In genomic region chr13:109647699-109648098, GRCh38 we compare ENCODE assay signal across 19 cellular contexts.
DNase-seq lines count a peak whose midpoint lies in the region; ATAC-seq, FAIRE-seq and TF ChIP-seq lines count a peak whose summit lies in the region.
"Had no signal": no experiment of that assay in that cellular context is flagged by ENCODE, and none has a peak within 500 bp of the region (broad histone marks: within the 10 kb centered on the region; RNA-seq: fewer than 3 reads in every experiment).

No MANE protein-coding gene starts in this region.

- H3K9ac ChIP-seq in liver (ENCODE audit: low read depth in 1 of 2, low read length in 2 of 2) (no peak overlapping the region), HepG2 (ENCODE audit: insufficient read depth, low read depth, low read length) (no peak overlapping the region)

- intact Hi-C loops in HepG2 (cut with micrococcal nuclease; ENCODE audit: unreplicated experiment), result no loop called here

- in situ Hi-C loops in HepG2 (cut with HindIII; ENCODE audit: extremely low pct_ligation_motif_present, low pct_unique_long_range_greater_than_20kb), result no loop called here

- TF ChIP-seq RAD21 in liver (IDR thresholded peaks at IDR 0.05) (peak in 1 of 2 donors; percentile 24), HepG2 (CRISPR knock-in tag; IDR thresholded peaks at IDR 0.05) (no peak)

- WGBS in liver, result 60% methylated on average over 2 of the region's 2 CpGs
- WGBS in HepG2 (ENCODE audit: low lambda C conversion rate), result 2% methylated on average over 2 of the region's 2 CpGs

- H3K9me3 Mint-ChIP-seq in chondrocyte (ENCODE audit: low read depth), result no peaks in the 10 kb centered on the region
- H3K9me3 Mint-ChIP-seq: CD8-positive, alpha-beta T cell; HFFc6 had no signal

- no peak overlapping the region for H3K4me3 Mint-ChIP-seq in chondrocyte (ENCODE audit: unreplicated experiment)
- H3K4me3 Mint-ChIP-seq: B cell; CD14-positive monocyte; CD8-positive, alpha-beta T cell; HFFc6 had no signal

- H3K36me3 ChIP-seq in liver (ENCODE audit: control insufficient read depth in 4 of 4, insufficient read depth in 3 of 4, low read depth in 1 of 4, low read length in 3 of 4), result no peaks in the 10 kb centered on the region
- H3K36me3 ChIP-seq in HepG2 (replicated peaks in 1 of 2; ENCODE audit: control insufficient read depth in 1 of 2, insufficient read depth in 2 of 2, low read length in 2 of 2), result no peaks in the 10 kb centered on the region

- no peak for TF ChIP-seq EP300 in HepG2 (IDR thresholded peaks at IDR 0.05; ENCODE audit: low read depth in 2 of 2, low read length in 2 of 2)
- no peak for TF ChIP-seq EP300 in HepG2 (CRISPR knock-in tag; IDR thresholded peaks at IDR 0.05; ENCODE audit: borderline replicate concordance)

- FAIRE-seq in HepG2 (lab: Jason Lieb, UNC) (no peak), H54 (lab: Jason Lieb, UNC) (peak; percentile 6), frontal cortex (lab: Jason Lieb, UNC) (no peak)
- FAIRE-seq: GM12892, GM19239, H1 had no signal

- TF ChIP-seq CTCF in liver (IDR thresholded peaks at IDR 0.05; ENCODE audit: low read depth, low read length, missing input control) (no peak), HepG2 (CRISPR knock-in tag; IDR thresholded peaks at IDR 0.05) (no peak), chondrocyte (IDR thresholded peaks at IDR 0.05) (no peak)

- no peaks in the 10 kb centered on the region for H3K9me3 ChIP-seq in liver (ENCODE audit: control insufficient read depth in 4 of 4, low read length in 3 of 4)
- peaks cover 16% of the 10 kb centered on the region for H3K9me3 ChIP-seq in HepG2 (ENCODE audit: low read length)

- H3K27ac ChIP-seq in liver (ENCODE audit: low read depth in 1 of 2, low read length in 2 of 2), result no peak overlapping the region
- H3K27ac ChIP-seq in HepG2 (ENCODE audit: extremely low read length, insufficient read depth, low read length), result no peak overlapping the region

- TF ChIP-seq POLR2A in HepG2 (IDR thresholded peaks at IDR 0.05; ENCODE audit: insufficient read depth in 1 of 2, low read depth in 2 of 2, low read length in 2 of 2) (no peak), H54 (IDR thresholded peaks at IDR 0.05; ENCODE audit: low read depth, low read length) (no peak), erythroblast (IDR thresholded peaks at IDR 0.05; ENCODE audit: low read length) (no peak)

- H3K27me3 Mint-ChIP-seq in chondrocyte (ENCODE audit: low read depth), result no peaks in the 10 kb centered on the region

- peak overlapping the region; percentile 46 for H3K27ac Mint-ChIP-seq in chondrocyte (ENCODE audit: unreplicated experiment)
- H3K27ac Mint-ChIP-seq: B cell; CD8-positive, alpha-beta T cell; HFFc6 had no signal

- no peak for ATAC-seq in HepG2
- ATAC-seq: CD8-positive, alpha-beta T cell had no signal

- H3K4me1 ChIP-seq in liver (ENCODE audit: control insufficient read depth in 4 of 4, insufficient read depth in 4 of 4, low read length in 3 of 4) (peaks cover 2 to 5% (median 5%) of the 10 kb centered on the region in 4 donors), HepG2 (ENCODE audit: insufficient read depth, low read length) (no peaks in the 10 kb centered on the region)

- no peak overlapping the region for H3K4me3 ChIP-seq in liver (ENCODE audit: low read depth in 1 of 3, low read length in 3 of 3)
- H3K4me3 ChIP-seq in HepG2 (replicated peaks in 1 of 3; ENCODE audit: insufficient read depth in 1 of 3, low read depth in 2 of 3, low read length in 3 of 3), result no peak overlapping the region

- H3K27me3 ChIP-seq in liver (ENCODE audit: control insufficient read depth in 4 of 4, insufficient read depth in 4 of 4, low read length in 3 of 4) (no peaks in the 10 kb centered on the region), HepG2 (ENCODE audit: control insufficient read depth in 1 of 2, insufficient read depth in 2 of 2, low read length in 2 of 2) (no peaks in the 10 kb centered on the region)

- CTCF ChIA-PET in HepG2 (lab: Yijun Ruan, JAX; ENCODE audit: low intra/inter-chr PET ratio, low total read pairs), result no interaction called here

- peaks cover 36% of the 10 kb centered on the region for H3K4me1 Mint-ChIP-seq in chondrocyte (ENCODE audit: low read depth)

- H3K4me2 ChIP-seq in HepG2 (ENCODE audit: low read depth, low read length), result no peak overlapping the region

- BruUV-seq in HepG2 (replicated peaks; lab: Mats Ljungman, UMichigan), result no TSS peak

- H4K20me1 ChIP-seq in HepG2 (ENCODE audit: insufficient read depth, low read length), result no peaks in the 10 kb centered on the region

- H2AFZ ChIP-seq in HepG2 (ENCODE audit: low read length), result no peak overlapping the region

- DNase-seq in HepG2 (ENCODE audit: low spot score) (no peak), H54 (ENCODE audit: insufficient read length, low spot score) (no peak), chondrocyte (ENCODE audit: low spot score) (no peak), erythroblast (lab: John Stamatoyannopoulos, UW) (no peak), frontal cortex (ENCODE audit: low spot score in 2 of 2) (no peak)
- DNase-seq in activated CD4-positive, alpha-beta T cell treated with anti-CD3 and anti-CD28 coated beads, Interleukin-2, amount 50 U/mL, for 4 hours, result no peak
- DNase-seq: 8988T; CD8-positive, alpha-beta T cell; COR-L47; DND-41; GDM1; HCEC 1CT; HFFc6 had no signal

- H3K79me2 ChIP-seq in HepG2 (ENCODE audit: insufficient read depth, low read length), result no peaks in the 10 kb centered on the region

- POLR2A ChIA-PET in HepG2 (lab: Yijun Ruan, JAX), result no interaction called here

- H3K36me3 Mint-ChIP-seq in chondrocyte (ENCODE audit: low read depth), result no peaks in the 10 kb centered on the region
- H3K36me3 Mint-ChIP-seq: CD14-positive monocyte; CD8-positive, alpha-beta T cell had no signal

TF ChIP-seq in liver, 16 proteins besides CTCF, POLR2A, EP300 and RAD21:
- TF ChIP-seq HNF4G (IDR thresholded peaks at IDR 0.05) (no peak), SP1 (IDR thresholded peaks at IDR 0.05) (peak; percentile 27), HNF4A (conservative IDR thresholded peaks at IDR 0.05) (peak; percentile 72 to 76), RXRA (IDR thresholded peaks at IDR 0.05) (peak in 1 of 2 donors; percentile 33)
- TF ChIP-seq, protein P1, sequence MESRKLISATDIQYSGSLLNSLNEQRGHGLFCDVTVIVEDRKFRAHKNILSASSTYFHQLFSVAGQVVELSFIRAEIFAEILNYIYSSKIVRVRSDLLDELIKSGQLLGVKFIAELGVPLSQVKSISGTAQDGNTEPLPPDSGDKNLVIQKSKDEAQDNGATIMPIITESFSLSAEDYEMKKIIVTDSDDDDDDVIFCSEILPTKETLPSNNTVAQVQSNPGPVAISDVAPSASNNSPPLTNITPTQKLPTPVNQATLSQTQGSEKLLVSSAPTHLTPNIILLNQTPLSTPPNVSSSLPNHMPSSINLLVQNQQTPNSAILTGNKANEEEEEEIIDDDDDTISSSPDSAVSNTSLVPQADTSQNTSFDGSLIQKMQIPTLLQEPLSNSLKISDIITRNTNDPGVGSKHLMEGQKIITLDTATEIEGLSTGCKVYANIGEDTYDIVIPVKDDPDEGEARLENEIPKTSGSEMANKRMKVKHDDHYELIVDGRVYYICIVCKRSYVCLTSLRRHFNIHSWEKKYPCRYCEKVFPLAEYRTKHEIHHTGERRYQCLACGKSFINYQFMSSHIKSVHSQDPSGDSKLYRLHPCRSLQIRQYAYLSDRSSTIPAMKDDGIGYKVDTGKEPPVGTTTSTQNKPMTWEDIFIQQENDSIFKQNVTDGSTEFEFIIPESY (IDR thresholded peaks at IDR 0.05), result no peak

TF ChIP-seq in HepG2, 621 proteins besides CTCF, POLR2A, EP300 and RAD21:
- no peak for TF ChIP-seq ATAD3A (CRISPR knock-in tag; IDR thresholded peaks at IDR 0.05)
